Comparison of ENCODE assay signal across 23 cellular contexts in the genomic region with DNA sequence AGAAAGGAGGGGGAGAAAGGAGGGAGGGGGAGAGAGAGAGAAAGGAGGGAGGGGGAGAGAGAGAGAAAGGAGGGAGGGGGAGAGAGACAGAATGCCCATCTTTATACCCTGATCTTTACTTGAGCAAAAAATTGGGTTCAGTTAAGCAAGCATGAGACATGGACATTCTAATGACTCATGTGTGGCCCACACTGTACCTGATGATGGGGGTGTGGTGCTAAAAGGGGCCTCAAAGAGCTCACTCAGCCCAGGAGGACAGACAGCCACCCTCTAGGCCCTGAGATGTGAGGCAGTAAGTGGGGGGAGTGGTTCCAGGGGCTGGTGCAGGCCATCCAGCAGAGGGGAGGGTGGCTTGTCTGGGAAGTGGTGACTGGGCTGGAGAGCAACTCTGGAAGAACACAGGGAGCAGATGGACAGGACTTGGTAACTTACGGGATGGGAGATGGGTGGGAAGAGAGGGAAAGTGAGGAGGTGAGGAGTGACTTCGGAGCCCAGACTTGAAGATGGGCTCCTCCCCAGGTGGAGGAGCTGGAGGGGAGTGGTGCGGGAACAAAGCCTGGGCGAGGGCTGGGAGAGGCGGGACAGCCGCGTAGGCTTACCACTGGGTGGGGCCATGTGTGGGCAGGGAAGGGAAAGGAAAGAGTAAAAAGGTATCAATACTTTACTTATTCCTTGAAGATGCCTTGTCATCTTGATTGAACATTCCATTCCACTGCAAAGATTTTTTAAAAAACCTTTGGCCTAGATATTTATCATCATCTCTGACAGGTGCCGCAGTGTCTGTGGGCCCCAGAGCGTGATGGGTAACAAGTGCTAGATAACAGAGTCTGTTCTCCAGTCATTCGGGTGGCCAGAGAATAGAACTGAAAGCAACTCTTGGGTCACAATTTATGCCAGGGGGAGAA. TPM values are rescaled to one million over a fixed set of nuclear protein-coding genes. Genes with fewer than 3 reads are reported as not detected.
DNase-seq lines count a peak whose midpoint lies in the region; ATAC-seq, FAIRE-seq and TF ChIP-seq lines count a peak whose summit lies in the region.
"Had no signal": no experiment of that assay in that cellular context is flagged by ENCODE, and none has a peak within 500 bp of the region (broad histone marks: within the 10 kb centered on the region; RNA-seq: fewer than 3 reads in every experiment).

No MANE protein-coding gene starts in this region.

- FAIRE-seq in astrocyte (lab: Jason Lieb, UNC) = no peak
- FAIRE-seq: G401.6, GM12891 had no signal

- H3K4me1 ChIP-seq in astrocyte (ENCODE audit: insufficient read depth, low read length) (no peaks in the 10 kb centered on the region), adrenal gland (replicated peaks in 1 of 2) (no peaks in the 10 kb centered on the region)

- DNase-seq in activated CD4-positive, alpha-beta T cell treated with anti-CD3 and anti-CD28 coated beads, Interleukin-2, amount 10 ng/mL, durations not matched to agents 7 days and 5 days = no peak
- no peak for DNase-seq in activated CD4-positive, alpha-beta T cell treated with anti-CD3 and anti-CD28 coated beads for 48 hours
- DNase-seq in GM10248 (ENCODE audit: extremely low spot score) = peak; percentile 15
- no peak for DNase-seq in astrocyte (ENCODE audit: low read depth)
- no peak for DNase-seq in omental fat pad (ENCODE audit: low spot score)
- DNase-seq in anterior cingulate cortex (lab: John Stamatoyannopoulos, UW) = no peak
- no peak for DNase-seq in adrenal gland
- no peak for DNase-seq in DMS 273 (lab: John Stamatoyannopoulos, UW; ENCODE audit: unreplicated experiment)
- DNase-seq: amniotic stem cell, COR-L47, endodermal cell, foreskin fibroblast, left ventricle myocardium inferior, MV-4-11, NCI-H1930, NCI-H524, PC-3 had no signal

- CTCF ChIA-PET in activated CD4-positive, alpha-beta T cell treated with anti-CD3 and anti-CD28 coated beads, Interleukin-2, amount 10 ng/mL, durations not matched to agents 7 days and 5 days (lab: Charles Lee) = no interaction called here
- CTCF ChIA-PET in GM10248 (lab: Yijun Ruan, JAX) = interaction anchor here (1.0 kb wide), 1 partner anchor 505 kb away, joined by 3 read pairs; no protein-coding TSS in a partner anchor

- POLR2A ChIA-PET in activated CD4-positive, alpha-beta T cell treated with anti-CD3 and anti-CD28 coated beads, Interleukin-2, amount 10 ng/mL, durations not matched to agents 7 days and 5 days (lab: Charles Lee) = no interaction called here
- POLR2A ChIA-PET in GM10248 (lab: Yijun Ruan, JAX) = no interaction called here

- H3K27me3 ChIP-seq in astrocyte (ENCODE audit: insufficient read depth, low read length) (no peaks in the 10 kb centered on the region), adrenal gland (no peaks in the 10 kb centered on the region)

- TF ChIP-seq CTCF in GM10248 (IDR thresholded peaks at IDR 0.05; ENCODE audit: control extremely low read depth, extremely low read depth, low read depth, missing control alignments) (no peak), astrocyte (IDR thresholded peaks at IDR 0.05; ENCODE audit: insufficient read depth, low read depth, low read length) (no peak), omental fat pad (IDR thresholded peaks at IDR 0.05) (no peak), adrenal gland (IDR thresholded peaks at IDR 0.05) (no peak)

- ATAC-seq in omental fat pad (ENCODE audit: low FRiP score) = peak; percentile 49
- ATAC-seq: GM23338, PC-3 had no signal

- H3K36me3 ChIP-seq in astrocyte (ENCODE audit: insufficient read depth, low read length) = peaks cover 11% of the 10 kb centered on the region
- peaks cover 0 to 9% of the 10 kb centered on the region in 2 donors for H3K36me3 ChIP-seq in adrenal gland (replicated peaks in 1 of 2)

- H3K9ac ChIP-seq in astrocyte (ENCODE audit: low read length) = no peak overlapping the region

- intact Hi-C loops in adrenal gland (cut with DNase I) = loop anchor here in 1 of 2 donors (10.0 kb wide), 2 partner anchors 54 to 456 kb away; no protein-coding TSS in a partner anchor

- no peak for TF ChIP-seq POLR2A in adrenal gland (IDR thresholded peaks at IDR 0.05)

- H3K4me2 ChIP-seq in astrocyte (ENCODE audit: low read length) = no peak overlapping the region
- H3K4me2 ChIP-seq: GM23338 had no signal

- no peaks in the 10 kb centered on the region for H3K79me2 ChIP-seq in astrocyte (ENCODE audit: insufficient read depth, low read length)

- H3K9me3 ChIP-seq in astrocyte (ENCODE audit: insufficient read depth, low read depth, low read length) = no peaks in the 10 kb centered on the region
- no peaks in the 10 kb centered on the region for H3K9me3 ChIP-seq in adrenal gland (replicated peaks in 1 of 3)
- H3K9me3 ChIP-seq: left ventricle myocardium inferior had no signal

- H2AFZ ChIP-seq in astrocyte (ENCODE audit: low read depth, low read length) = no peak overlapping the region
- H2AFZ ChIP-seq: GM23338 had no signal

- H3K27ac ChIP-seq in astrocyte (ENCODE audit: low read depth, low read length) (no peak overlapping the region), adrenal gland (no peak overlapping the region)
- H3K27ac ChIP-seq: left ventricle myocardium inferior, skin epidermis had no signal

- peaks cover 9% of the 10 kb centered on the region for H3K9me3 Mint-ChIP-seq in activated CD4-positive, alpha-beta T cell treated with anti-CD3 and anti-CD28 coated beads, Interleukin-2, amount 10 ng/mL, durations not matched to agents 7 days and 5 days
- H3K9me3 Mint-ChIP-seq in astrocyte (ENCODE audit: unreplicated experiment) = no peaks in the 10 kb centered on the region

- H4K20me1 ChIP-seq in astrocyte (ENCODE audit: insufficient read depth, low read length) = peaks cover 7% of the 10 kb centered on the region

- H3K36me3 Mint-ChIP-seq in activated CD4-positive, alpha-beta T cell treated with anti-CD3 and anti-CD28 coated beads, Interleukin-2, amount 10 ng/mL, durations not matched to agents 7 days and 5 days (ENCODE audit: low read depth) = peaks cover 76% of the 10 kb centered on the region
- peaks cover 24% of the 10 kb centered on the region for H3K36me3 Mint-ChIP-seq in astrocyte (ENCODE audit: low read depth, unreplicated experiment)

- no peak overlapping the region for H3K4me3 Mint-ChIP-seq in activated CD4-positive, alpha-beta T cell treated with anti-CD3 and anti-CD28 coated beads, Interleukin-2, amount 10 ng/mL, durations not matched to agents 7 days and 5 days
- no peak overlapping the region for H3K4me3 Mint-ChIP-seq in astrocyte (ENCODE audit: unreplicated experiment)
- H3K4me3 Mint-ChIP-seq: endodermal cell, GM23338 had no signal

- 95% methylated on average over 10 of the region's 10 CpGs; no CpG with 5 or more reads in 3 of the 4 donors for WGBS in adrenal gland, 4 donors

- no peaks in the 10 kb centered on the region for H3K27me3 Mint-ChIP-seq in activated CD4-positive, alpha-beta T cell treated with anti-CD3 and anti-CD28 coated beads, Interleukin-2, amount 10 ng/mL, durations not matched to agents 7 days and 5 days
- H3K27me3 Mint-ChIP-seq in astrocyte (ENCODE audit: low read depth, unreplicated experiment) = no peaks in the 10 kb centered on the region
- H3K27me3 Mint-ChIP-seq: IgD-negative memory B cell had no signal

- H3K4me3 ChIP-seq in astrocyte (ENCODE audit: insufficient read depth, low read depth, low read length) (no peak overlapping the region), adrenal gland (no peak overlapping the region)
- H3K4me3 ChIP-seq: GM23338, left ventricle myocardium inferior, skin epidermis had no signal

- peaks cover 7% of the 10 kb centered on the region for H3K4me1 Mint-ChIP-seq in activated CD4-positive, alpha-beta T cell treated with anti-CD3 and anti-CD28 coated beads, Interleukin-2, amount 10 ng/mL, durations not matched to agents 7 days and 5 days
- peaks cover 4% of the 10 kb centered on the region for H3K4me1 Mint-ChIP-seq in astrocyte (ENCODE audit: low read depth, unreplicated experiment)

- peak overlapping the region; percentile 76 for H3K27ac Mint-ChIP-seq in activated CD4-positive, alpha-beta T cell treated with anti-CD3 and anti-CD28 coated beads, Interleukin-2, amount 10 ng/mL, durations not matched to agents 7 days and 5 days
- H3K27ac Mint-ChIP-seq in astrocyte (ENCODE audit: unreplicated experiment) = peak overlapping the region; percentile 20
- H3K27ac Mint-ChIP-seq: endodermal cell, GM23338 had no signal

RNA-seq across cellular contexts. Expression of a gene that starts 32.3 kb away (rescaled TPM):
- total RNA-seq in activated CD4-positive, alpha-beta T cell treated with anti-CD3 and anti-CD28 coated beads, Interleukin-2, amount 10 ng/mL, durations not matched to agents 7 days and 5 days = 10 to 100 TPM; 14.5 to 16.7 TPM
- total RNA-seq in astrocyte (223 and 245 TPM in 2 replicates), omental fat pad (1,000 to 10,000 TPM in 2 of 4 donors, 100 to 1,000 TPM in 2; 218 to 1,125 (median 697) TPM), adrenal gland (100 to 1,000 TPM; 181 to 387 (median 230) TPM)
- polyA plus RNA-seq in adrenal gland = 100 to 1,000 TPM; 129 to 256 (median 202) TPM

RNA-seq across cellular contexts. Expression of a gene that starts 43.6 kb away (rescaled TPM):
- total RNA-seq in activated CD4-positive, alpha-beta T cell treated with anti-CD3 and anti-CD28 coated beads, Interleukin-2, amount 10 ng/mL, durations not matched to agents 7 days and 5 days = 100 to 1,000 TPM; 135 to 176 TPM
- total RNA-seq in astrocyte = not detected in 2 replicates
- 10 to 100 TPM in 3 of 4 donors, 1 to 10 TPM in 1; 6.3 to 38.5 (median 15.1) TPM for total RNA-seq in omental fat pad
- total RNA-seq in adrenal gland = 10 to 100 TPM in 5 of 8 donors, 1 to 10 TPM in 3; 8.6 to 15.3 (median 10.7) TPM
- polyA plus RNA-seq in adrenal gland = 10 to 100 TPM in 2 of 3 donors, 1 to 10 TPM in 1; 1.4 to 31.5 (median 16.7) TPM
- total RNA-seq: myocyte, PC-3 had no signal

Comparison
In these comparisons a context has a peak if more than half of its experiments do, and no peak if none do; other contexts are left out.
1. RNA of a gene that starts 32.3 kb away (total RNA-seq): 218 to 1,125 TPM in omental fat pad, 181 to 387 TPM in adrenal gland and 223 to 245 TPM in astrocyte; 14.5 to 16.7 TPM in activated CD4-positive, alpha-beta T cell treated with anti-CD3 and anti-CD28 coated beads, Interleukin-2, amount 10 ng/mL, durations not matched to agents 7 days and 5 days; every median in the first group is over 10 times any median in the second.